28 cellular contexts compared by ENCODE assay signal in genomic region chr7:26696978-26697377, GRCh38.
"Had no signal": no experiment of that assay in that cellular context is flagged by ENCODE, and none has a peak within 500 bp of the region (broad histone marks: within the 10 kb centered on the region; RNA-seq: fewer than 3 reads in every experiment).

No MANE protein-coding gene starts in this region.

- H3K9me3 Mint-ChIP-seq: activated B cell treated with CpG ODN at 0.5 μM for 24 hours; activated CD4-positive, alpha-beta memory T cell treated with anti-CD3 and anti-CD28 coated beads, Interleukin-2, amount 10 ng/mL, durations not matched to agents 7 days and 5 days; activated naive CD8-positive, alpha-beta T cell treated with anti-CD3 and anti-CD28 coated beads for 36 hours; activated T-cell treated with anti-CD3 and anti-CD28 coated beads, Interleukin-2, amount 50 U/mL, for 4 hours; central memory CD8-positive, alpha-beta T cell had no signal

- H3K9me3 ChIP-seq: ascending aorta had no signal

- H3K36me3 Mint-ChIP-seq: activated naive CD8-positive, alpha-beta T cell treated with anti-CD3 and anti-CD28 coated beads for 36 hours had no signal

- H3K27ac Mint-ChIP-seq: activated B cell treated with CpG ODN at 0.5 μM for 24 hours; activated CD4-positive, alpha-beta memory T cell treated with anti-CD3 and anti-CD28 coated beads, Interleukin-2, amount 10 ng/mL, durations not matched to agents 7 days and 5 days; activated naive CD8-positive, alpha-beta T cell treated with anti-CD3 and anti-CD28 coated beads for 36 hours had no signal

- H3K4me1 ChIP-seq: ascending aorta had no signal

- H3K36me3 ChIP-seq: ascending aorta, cardiac muscle cell had no signal

- ATAC-seq: activated T-cell treated with anti-CD3 and anti-CD28 coated beads, Interleukin-2, amount 50 U/mL, for 4 hours had no signal

- H3K4me1 Mint-ChIP-seq: activated naive CD8-positive, alpha-beta T cell treated with anti-CD3 and anti-CD28 coated beads for 36 hours; central memory CD8-positive, alpha-beta T cell had no signal

- DNase-seq: activated B cell treated with CpG ODN at 0.5 μM for 24 hours; activated CD4-positive, alpha-beta memory T cell treated with anti-CD3 and anti-CD28 coated beads, Interleukin-2, amount 10 ng/mL, durations not matched to agents 7 days and 5 days; activated CD4-positive, alpha-beta T cell treated with anti-CD3 and anti-CD28 coated beads for 48 hours; activated CD4-positive, CD25-positive, alpha-beta regulatory T cell treated with anti-CD3 and anti-CD28 coated beads, Interleukin-2, amount 50 U/mL, for 72 hours; activated CD8-positive, alpha-beta memory T cell treated with anti-CD3 and anti-CD28 coated beads for 24 hours; activated effector memory CD4-positive, alpha-beta T cell treated with Interleukin-2 at 50 U/mL for 16 hours; activated naive CD4-positive, alpha-beta T cell treated with anti-CD3 and anti-CD28 coated beads, Interleukin-2, amount 50 U/mL, for 16 hours; activated naive CD8-positive, alpha-beta T cell treated with anti-CD3 and anti-CD28 coated beads for 36 hours; activated T-cell treated with anti-CD3 and anti-CD28 coated beads, Interleukin-2, amount 50 U/mL, for 4 hours; amniotic stem cell; Karpas-422; KBM-7; NCI-H1105; NCI-H1417 treated with DMSO at 0.1 percent for 48 hours; NCI-H1694; NCI-H1930; NCI-H2081 treated with DMSO at 0.1 percent for 48 hours; NCI-H345; NCI-H524 treated with DMSO at 0.1 percent for 48 hours; NCI-H748 treated with DMSO at 0.1 percent for 48 hours; OCI-M1; Right ventricle myocardium superior; SW 1271; T-helper 9 cell had no signal

- H3K4me3 Mint-ChIP-seq: activated B cell treated with CpG ODN at 0.5 μM for 24 hours; activated CD4-positive, alpha-beta memory T cell treated with anti-CD3 and anti-CD28 coated beads, Interleukin-2, amount 10 ng/mL, durations not matched to agents 7 days and 5 days; activated naive CD8-positive, alpha-beta T cell treated with anti-CD3 and anti-CD28 coated beads for 36 hours; activated T-cell treated with anti-CD3 and anti-CD28 coated beads, Interleukin-2, amount 50 U/mL, for 4 hours; central memory CD8-positive, alpha-beta T cell had no signal

- H3K4me3 ChIP-seq: ascending aorta, cardiac muscle cell had no signal

- H3K27ac ChIP-seq: ascending aorta, cardiac muscle cell, VCaP had no signal

- H3K27me3 ChIP-seq: ascending aorta had no signal

- H3K27me3 Mint-ChIP-seq: activated B cell treated with CpG ODN at 0.5 μM for 24 hours had no signal
